ENCODE assay signal across 25 cellular contexts in genomic region chr20:41126719-41127118, GRCh38. TPM values are rescaled to one million over a fixed set of nuclear protein-coding genes. Genes with fewer than 3 reads are reported as not detected.
DNase-seq lines count a peak whose midpoint lies in the region; ATAC-seq and TF ChIP-seq lines count a peak whose summit lies in the region.
"Had no signal": no experiment of that assay in that cellular context is flagged by ENCODE, and none has a peak within 500 bp of the region (broad histone marks: within the 10 kb centered on the region; RNA-seq: fewer than 3 reads in every experiment).

No MANE protein-coding gene starts in this region.

- peaks cover 13% of the 10 kb centered on the region for H3K4me1 Mint-ChIP-seq in activated CD4-positive, alpha-beta T cell treated with anti-CD3 and anti-CD28 coated beads, Interleukin-2, amount 10 ng/mL, durations not matched to agents 24 days and 14 days
- H3K4me1 Mint-ChIP-seq in natural killer cell (no peaks in the 10 kb centered on the region), endothelial cell (ENCODE audit: unreplicated experiment) (no peaks in the 10 kb centered on the region)
- H3K4me1 Mint-ChIP-seq in natural killer cell treated with Interleukin-12 subunit alpha and Interleukin-12 subunit beta and Interleukin-15 and Interleukin-18, amount 100 ng/mL, for 72 hours (ENCODE audit: low read depth in 2 of 2), result peaks cover 0 to 3% of the 10 kb centered on the region in 2 donors
- H3K4me1 Mint-ChIP-seq in stimulated activated naive B cell treated with anti-CD40 and anti-IgM and Interleukin-4, amounts not matched to agents 10 μg/mL and 1 μg/mL and 100 μg/mL, for 72 hours, result peaks cover 6 to 9% of the 10 kb centered on the region in 2 donors

- intact Hi-C loops in activated CD4-positive, alpha-beta T cell treated with anti-CD3 and anti-CD28 coated beads, Interleukin-2, amount 10 ng/mL, durations not matched to agents 24 days and 14 days (cut with micrococcal nuclease), result no loop called here
- intact Hi-C loops in natural killer cell (cut with micrococcal nuclease), result no loop called here

- H3K27me3 Mint-ChIP-seq in activated CD4-positive, alpha-beta T cell treated with anti-CD3 and anti-CD28 coated beads, Interleukin-2, amount 10 ng/mL, durations not matched to agents 24 days and 14 days, result no peaks in the 10 kb centered on the region
- H3K27me3 Mint-ChIP-seq in natural killer cell (ENCODE audit: low read depth in 2 of 2), result no peaks in the 10 kb centered on the region
- no peaks in the 10 kb centered on the region for H3K27me3 Mint-ChIP-seq in natural killer cell treated with Interleukin-12 subunit alpha and Interleukin-12 subunit beta and Interleukin-15 and Interleukin-18, amount 100 ng/mL, for 72 hours
- H3K27me3 Mint-ChIP-seq in endothelial cell (ENCODE audit: unreplicated experiment), result no peaks in the 10 kb centered on the region
- no peaks in the 10 kb centered on the region for H3K27me3 Mint-ChIP-seq in stimulated activated naive B cell treated with anti-CD40 and anti-IgM and Interleukin-4, amounts not matched to agents 10 μg/mL and 1 μg/mL and 100 μg/mL, for 72 hours
- H3K27me3 Mint-ChIP-seq: CD8-positive, alpha-beta memory T cell had no signal

- H3K9me3 Mint-ChIP-seq in activated CD4-positive, alpha-beta T cell treated with anti-CD3 and anti-CD28 coated beads, Interleukin-2, amount 10 ng/mL, durations not matched to agents 24 days and 14 days, result no peaks in the 10 kb centered on the region
- no peaks in the 10 kb centered on the region for H3K9me3 Mint-ChIP-seq in natural killer cell
- H3K9me3 Mint-ChIP-seq in natural killer cell treated with Interleukin-12 subunit alpha and Interleukin-12 subunit beta and Interleukin-15 and Interleukin-18, amount 100 ng/mL, for 72 hours, result no peaks in the 10 kb centered on the region
- H3K9me3 Mint-ChIP-seq in endothelial cell (ENCODE audit: unreplicated experiment), result no peaks in the 10 kb centered on the region
- peaks cover 0 to 2% of the 10 kb centered on the region in 2 donors for H3K9me3 Mint-ChIP-seq in stimulated activated naive B cell treated with anti-CD40 and anti-IgM and Interleukin-4, amounts not matched to agents 10 μg/mL and 1 μg/mL and 100 μg/mL, for 72 hours
- H3K9me3 Mint-ChIP-seq: CD8-positive, alpha-beta memory T cell had no signal

- DNase-seq in activated CD4-positive, alpha-beta T cell treated with anti-CD3 and anti-CD28 coated beads, Interleukin-2, amount 10 ng/mL, durations not matched to agents 24 days and 14 days, result no peak
- no peak for DNase-seq in activated CD4-positive, alpha-beta T cell treated with anti-CD3 and anti-CD28 coated beads for 4 hours
- DNase-seq in natural killer cell (no peak), endothelial cell (ENCODE audit: low spot score) (no peak)
- no peak for DNase-seq in natural killer cell treated with Interleukin-12 subunit alpha and Interleukin-12 subunit beta and Interleukin-15 and Interleukin-18, amount 100 ng/mL, for 72 hours (ENCODE audit: low spot score)
- no peak for DNase-seq in stimulated activated naive B cell treated with anti-CD40 and anti-IgM and Interleukin-4, amounts not matched to agents 10 μg/mL and 1 μg/mL and 100 μg/mL, for 72 hours
- DNase-seq: CD8-positive, alpha-beta memory T cell; central memory CD4-positive, alpha-beta T cell; dermis blood vessel endothelial cell; GDM1; hippocampal formation; mesendoderm; NCI-H1417 treated with DMSO at 0.1 percent for 48 hours; NCI-H2081; NCI-H2227 treated with DMSO at 0.1 percent for 48 hours; NCI-H69; Peyer's patch; stimulated activated CD4-positive, alpha-beta T cell treated with anti-CD3 and anti-CD28 coated beads, Interleukin-1b, Interleukin-23, amount 100 ng/mL, for 48 hours; stimulated activated CD8-positive, alpha-beta memory T cell treated with anti-CD3 and anti-CD28 coated beads, Interleukin-4, amount 100 ng/mL, for 48 hours; T-helper 1 cell; transverse colon had no signal

- ATAC-seq in natural killer cell, result no peak
- no peak for ATAC-seq in natural killer cell treated with Interleukin-12 subunit alpha and Interleukin-12 subunit beta and Interleukin-15 and Interleukin-18, amount 100 ng/mL, for 72 hours
- ATAC-seq in stimulated activated naive B cell treated with anti-CD40 and anti-IgM and Interleukin-4, amounts not matched to agents 10 μg/mL and 1 μg/mL and 100 μg/mL, for 72 hours (replicated peaks), result no peak
- no peak for ATAC-seq in GM19455 (IDR thresholded peaks at IDR 0.05; ENCODE audit: unreplicated experiment)
- ATAC-seq in GM21825 (IDR thresholded peaks at IDR 0.05; ENCODE audit: unreplicated experiment), result no peak
- ATAC-seq: activated CD4-positive, CD25-positive, alpha-beta regulatory T cell treated with anti-CD3 and anti-CD28 coated beads, Interleukin-2, amount 50 U/mL, for 24 hours; gastroesophageal sphincter had no signal

- no peak for TF ChIP-seq CTCF in natural killer cell (IDR thresholded peaks at IDR 0.05)
- no peak for TF ChIP-seq CTCF in endothelial cell (IDR thresholded peaks at IDR 0.05; ENCODE audit: unreplicated experiment)

- H3K4me3 Mint-ChIP-seq in activated CD4-positive, alpha-beta T cell treated with anti-CD3 and anti-CD28 coated beads, Interleukin-2, amount 10 ng/mL, durations not matched to agents 24 days and 14 days, result no peak overlapping the region
- no peak overlapping the region for H3K4me3 Mint-ChIP-seq in natural killer cell
- H3K4me3 Mint-ChIP-seq in natural killer cell treated with Interleukin-12 subunit alpha and Interleukin-12 subunit beta and Interleukin-15 and Interleukin-18, amount 100 ng/mL, for 72 hours, result no peak overlapping the region
- H3K4me3 Mint-ChIP-seq in endothelial cell (ENCODE audit: unreplicated experiment), result peak overlapping the region; percentile 15
- H3K4me3 Mint-ChIP-seq in stimulated activated naive B cell treated with anti-CD40 and anti-IgM and Interleukin-4, amounts not matched to agents 10 μg/mL and 1 μg/mL and 100 μg/mL, for 72 hours, result no peak overlapping the region
- H3K4me3 Mint-ChIP-seq: CD8-positive, alpha-beta memory T cell had no signal

- peak overlapping the region; percentile 6 for H3K27ac Mint-ChIP-seq in activated CD4-positive, alpha-beta T cell treated with anti-CD3 and anti-CD28 coated beads, Interleukin-2, amount 10 ng/mL, durations not matched to agents 24 days and 14 days
- H3K27ac Mint-ChIP-seq in natural killer cell (peak overlapping the region; percentile 1 to 46), endothelial cell (ENCODE audit: unreplicated experiment) (no peak overlapping the region)
- H3K27ac Mint-ChIP-seq in natural killer cell treated with Interleukin-12 subunit alpha and Interleukin-12 subunit beta and Interleukin-15 and Interleukin-18, amount 100 ng/mL, for 72 hours, result no peak overlapping the region
- H3K27ac Mint-ChIP-seq in stimulated activated naive B cell treated with anti-CD40 and anti-IgM and Interleukin-4, amounts not matched to agents 10 μg/mL and 1 μg/mL and 100 μg/mL, for 72 hours, result peak overlapping the region; percentile 2

- peaks cover 59% of the 10 kb centered on the region for H3K36me3 Mint-ChIP-seq in activated CD4-positive, alpha-beta T cell treated with anti-CD3 and anti-CD28 coated beads, Interleukin-2, amount 10 ng/mL, durations not matched to agents 24 days and 14 days (ENCODE audit: low read depth)
- H3K36me3 Mint-ChIP-seq in natural killer cell (peaks cover 16% of the 10 kb centered on the region), endothelial cell (ENCODE audit: low read depth, unreplicated experiment) (peaks cover 41% of the 10 kb centered on the region)
- H3K36me3 Mint-ChIP-seq in natural killer cell treated with Interleukin-12 subunit alpha and Interleukin-12 subunit beta and Interleukin-15 and Interleukin-18, amount 100 ng/mL, for 72 hours, result peaks cover 18% of the 10 kb centered on the region
- peaks cover 30 to 45% of the 10 kb centered on the region in 2 donors for H3K36me3 Mint-ChIP-seq in stimulated activated naive B cell treated with anti-CD40 and anti-IgM and Interleukin-4, amounts not matched to agents 10 μg/mL and 1 μg/mL and 100 μg/mL, for 72 hours

RNA-seq across cellular contexts. Expression of gene PLCG1, which starts 10.6 kb away (rescaled TPM):
- total RNA-seq in activated CD4-positive, alpha-beta T cell treated with anti-CD3 and anti-CD28 coated beads, Interleukin-2, amount 10 ng/mL, durations not matched to agents 24 days and 14 days, result 246 and 255 TPM in 2 replicates
- 100 to 1,000 TPM; 199 to 242 (median 236) TPM for total RNA-seq in natural killer cell
- 100 to 1,000 TPM in 1 of 2 donors, 10 to 100 TPM in 1; 54.6 to 114 TPM for total RNA-seq in natural killer cell treated with Interleukin-12 subunit alpha and Interleukin-12 subunit beta and Interleukin-15 and Interleukin-18, amount 100 ng/mL, for 72 hours
- total RNA-seq in endothelial cell (ENCODE audit: unreplicated experiment), result 456 TPM

Comparison
In these comparisons a context has a peak if more than half of its experiments do, and no peak if none do; other contexts are left out.
1. H3K27ac Mint-ChIP-seq: peak in activated CD4-positive, alpha-beta T cell treated with anti-CD3 and anti-CD28 coated beads, Interleukin-2, amount 10 ng/mL, durations not matched to agents 24 days and 14 days (single experiment), natural killer cell (2 of 2) and stimulated activated naive B cell treated with anti-CD40 and anti-IgM and Interleukin-4, amounts not matched to agents 10 μg/mL and 1 μg/mL and 100 μg/mL, for 72 hours (single experiment); none in natural killer cell treated with Interleukin-12 subunit alpha and Interleukin-12 subunit beta and Interleukin-15 and Interleukin-18, amount 100 ng/mL, for 72 hours (0 of 2) and endothelial cell (single experiment).